In genomic region chr5:80960531-80961375, GRCh38 we compare ENCODE assay signal across 9 cellular contexts. TPM values are rescaled to one million over a fixed set of nuclear protein-coding genes. Genes with fewer than 3 reads are reported as not detected.
DNase-seq lines count a peak whose midpoint lies in the region; ATAC-seq lines count a peak whose summit lies in the region.
"Had no signal": no experiment of that assay in that cellular context is flagged by ENCODE, and none has a peak within 500 bp of the region (broad histone marks: within the 10 kb centered on the region; RNA-seq: fewer than 3 reads in every experiment).

No MANE protein-coding gene starts in this region.

- H3K9me3 Mint-ChIP-seq in stimulated activated naive B cell treated with anti-CD40 and anti-IgM and Interleukin-4, amounts not matched to agents 10 μg/mL and 1 μg/mL and 100 μg/mL, for 72 hours, result no peaks in the 10 kb centered on the region

- no peak overlapping the region for H3K27ac ChIP-seq in muscle layer of colon (ENCODE audit: low read depth, low read length)
- H3K27ac ChIP-seq: BLaER1 treated with 17β-estradiol and CSF1 and Interleukin-3, amounts not matched to agents 10 nM and 100 nM had no signal

- H3K4me3 ChIP-seq in muscle layer of colon (ENCODE audit: low read depth in 1 of 2, low read length in 2 of 2), result peak overlapping the region; percentile 25 to 44
- H3K4me3 ChIP-seq: BLaER1 treated with 17β-estradiol and CSF1 and Interleukin-3, amounts not matched to agents 10 nM and 100 nM had no signal

- H3K27me3 Mint-ChIP-seq in stimulated activated naive B cell treated with anti-CD40 and anti-IgM and Interleukin-4, amounts not matched to agents 10 μg/mL and 1 μg/mL and 100 μg/mL, for 72 hours, result peaks cover 32 to 36% of the 10 kb centered on the region in 2 donors

- H3K4me1 ChIP-seq in muscle layer of colon (ENCODE audit: insufficient read depth, low read length), result no peaks in the 10 kb centered on the region

- no peak overlapping the region for H3K9ac ChIP-seq in muscle layer of colon (ENCODE audit: low read length)
- H3K9ac ChIP-seq: BLaER1 treated with 17β-estradiol and CSF1 and Interleukin-3, amounts not matched to agents 10 nM and 100 nM had no signal

- H3K27me3 ChIP-seq in muscle layer of colon (ENCODE audit: control insufficient read depth in 1 of 2, insufficient read depth in 2 of 2, low read length in 2 of 2), result peaks cover 0 to 10% of the 10 kb centered on the region in 2 donors
- H3K27me3 ChIP-seq: BLaER1 treated with 17β-estradiol and CSF1 and Interleukin-3, amounts not matched to agents 10 nM and 100 nM had no signal

- H3K4me1 Mint-ChIP-seq in stimulated activated naive B cell treated with anti-CD40 and anti-IgM and Interleukin-4, amounts not matched to agents 10 μg/mL and 1 μg/mL and 100 μg/mL, for 72 hours, result peaks cover 14 to 19% of the 10 kb centered on the region in 2 donors

- no peaks in the 10 kb centered on the region for H3K9me3 ChIP-seq in muscle layer of colon (ENCODE audit: low read length)

- H3K36me3 Mint-ChIP-seq in stimulated activated naive B cell treated with anti-CD40 and anti-IgM and Interleukin-4, amounts not matched to agents 10 μg/mL and 1 μg/mL and 100 μg/mL, for 72 hours, result peaks cover 0 to 5% of the 10 kb centered on the region in 2 donors

- ATAC-seq in esophagus mucosa (peak; percentile 42), HG02610 (IDR thresholded peaks at IDR 0.05; ENCODE audit: unreplicated experiment) (no peak)
- ATAC-seq in stimulated activated naive B cell treated with anti-CD40 and anti-IgM and Interleukin-4, amounts not matched to agents 10 μg/mL and 1 μg/mL and 100 μg/mL, for 72 hours (replicated peaks), result peak; percentile 40 to 41

- peak overlapping the region; percentile 66 to 67 for H3K4me3 Mint-ChIP-seq in stimulated activated naive B cell treated with anti-CD40 and anti-IgM and Interleukin-4, amounts not matched to agents 10 μg/mL and 1 μg/mL and 100 μg/mL, for 72 hours

- DNase-seq in NCI-H146 (lab: John Stamatoyannopoulos, UW), result peak; percentile 48
- no peak for DNase-seq in NCI-H146 treated with DMSO at 0.1 percent for 48 hours (lab: John Stamatoyannopoulos, UW; ENCODE audit: unreplicated experiment)
- DNase-seq in activated CD8-positive, alpha-beta memory T cell treated with anti-CD3 and anti-CD28 coated beads, Interleukin-2, amount 50 U/mL, for 48 hours, result peak; percentile 77
- no peak for DNase-seq in stimulated activated naive B cell treated with anti-CD40 and anti-IgM and Interleukin-4, amounts not matched to agents 10 μg/mL and 1 μg/mL and 100 μg/mL, for 72 hours
- no peak for DNase-seq in epidermal melanocyte (ENCODE audit: insufficient read length, low spot score)

- no peaks in the 10 kb centered on the region for H3K36me3 ChIP-seq in muscle layer of colon (ENCODE audit: insufficient read depth, low read length)
- H3K36me3 ChIP-seq: BLaER1 treated with 17β-estradiol and CSF1 and Interleukin-3, amounts not matched to agents 10 nM and 100 nM had no signal

- peak overlapping the region; percentile 47 for H3K27ac Mint-ChIP-seq in stimulated activated naive B cell treated with anti-CD40 and anti-IgM and Interleukin-4, amounts not matched to agents 10 μg/mL and 1 μg/mL and 100 μg/mL, for 72 hours

RNA-seq across cellular contexts. Expression of gene RASGRF2, which starts 0.6 kb away (rescaled TPM):
- total RNA-seq in esophagus mucosa, result 1.1 TPM

Comparison
In these comparisons a context has a peak if more than half of its experiments do, and no peak if none do; other contexts are left out.
1. DNase-seq: peak in NCI-H146 (single experiment) and activated CD8-positive, alpha-beta memory T cell treated with anti-CD3 and anti-CD28 coated beads, Interleukin-2, amount 50 U/mL, for 48 hours (single experiment); none in NCI-H146 treated with DMSO at 0.1 percent for 48 hours (single experiment), stimulated activated naive B cell treated with anti-CD40 and anti-IgM and Interleukin-4, amounts not matched to agents 10 μg/mL and 1 μg/mL and 100 μg/mL, for 72 hours (single experiment) and epidermal melanocyte (single experiment).